ENCODE assay signal across 1 cellular context in genomic region chr2:39513641-39514094, GRCh38.
TF ChIP-seq lines count a peak whose summit lies in the region.

No MANE protein-coding gene starts in this region.

TF ChIP-seq in HepG2, 621 proteins besides CTCF, POLR2A, EP300 and RAD21 (continued from another document and continues in another):
- TF ChIP-seq HMGXB4 (CRISPR knock-in tag; IDR thresholded peaks at IDR 0.05; ENCODE audit: borderline replicate concordance in 1 of 2, low read depth in 1 of 2) (peak in 1 of 2 experiments; percentile 22; a peak in 1 of 4 replicates), TRAFD1 (CRISPR knock-in tag; IDR thresholded peaks at IDR 0.05; ENCODE audit: borderline replicate concordance) (no peak), ZNF652 (CRISPR knock-in tag; IDR thresholded peaks at IDR 0.05; ENCODE audit: borderline replicate concordance, low read depth) (peak; percentile 63; the same call in 1 of the 2 replicates), MBNL3 (CRISPR knock-in tag; conservative IDR thresholded peaks at IDR 0.05) (no peak), ZNF709 (CRISPR knock-in tag; IDR thresholded peaks at IDR 0.05) (no peak), MAZ (IDR thresholded peaks at IDR 0.05; ENCODE audit: borderline replicate concordance, low read depth, low read length) (no peak), MAZ (CRISPR knock-in tag; IDR thresholded peaks at IDR 0.05; ENCODE audit: low read depth) (no peak), ZNF34 (CRISPR knock-in tag; IDR thresholded peaks at IDR 0.05; ENCODE audit: borderline replicate concordance) (no peak), FOSL1 (CRISPR knock-in tag; IDR thresholded peaks at IDR 0.05; ENCODE audit: borderline replicate concordance) (no peak), GATAD2A (CRISPR knock-in tag; IDR thresholded peaks at IDR 0.05) (peak; percentile 64; the same call in 1 of the 2 replicates), ERF (CRISPR knock-in tag; IDR thresholded peaks at IDR 0.05) (no peak), ZNF784 (CRISPR knock-in tag; IDR thresholded peaks at IDR 0.05; ENCODE audit: borderline replicate concordance) (0 out of 2 replicates have a peak, but pooled peaks have one; percentile 31), ZNF83 (CRISPR knock-in tag; IDR thresholded peaks at IDR 0.05; ENCODE audit: borderline replicate concordance) (no peak), ESRRA (CRISPR knock-in tag; IDR thresholded peaks at IDR 0.05; ENCODE audit: low read depth) (no peak), TFAP4 (IDR thresholded peaks at IDR 0.05; ENCODE audit: borderline replicate concordance, low read depth) (no peak), ATRX (CRISPR knock-in tag; IDR thresholded peaks at IDR 0.05; ENCODE audit: borderline replicate concordance) (no peak), ARID4A (CRISPR knock-in tag; IDR thresholded peaks at IDR 0.05; ENCODE audit: borderline replicate concordance) (no peak), MXD4 (CRISPR knock-in tag; IDR thresholded peaks at IDR 0.05) (0 out of 2 replicates have a peak, but pooled peaks have one; percentile 33), HIVEP1 (CRISPR knock-in tag; IDR thresholded peaks at IDR 0.05) (no peak), ZNF207 (IDR thresholded peaks at IDR 0.05; ENCODE audit: borderline replicate concordance) (no peak), CCAR2 (optimal IDR thresholded peaks at IDR 0.05; ENCODE audit: low read depth, low read length) (no peak), ZNF550 (CRISPR knock-in tag; IDR thresholded peaks at IDR 0.05; ENCODE audit: borderline replicate concordance) (no peak), RARA (CRISPR knock-in tag; IDR thresholded peaks at IDR 0.05) (no peak), ZBTB14 (CRISPR knock-in tag; IDR thresholded peaks at IDR 0.05) (no peak), CCDC6 (CRISPR knock-in tag; IDR thresholded peaks at IDR 0.05) (no peak), MNT (IDR thresholded peaks at IDR 0.05) (no peak), BHLHE40 (IDR thresholded peaks at IDR 0.05; ENCODE audit: low read length) (no peak), STAT5B (CRISPR knock-in tag; IDR thresholded peaks at IDR 0.05) (no peak), MAFK (conservative IDR thresholded peaks at IDR 0.05 in 1 of 2, IDR thresholded peaks at IDR 0.05 in 1 of 2; ENCODE audit: low read length in 2 of 2) (no peak), ZGPAT (CRISPR knock-in tag; IDR thresholded peaks at IDR 0.05) (peak; percentile 35; the same call in 1 of the 2 replicates), ZNF546 (CRISPR knock-in tag; conservative IDR thresholded peaks at IDR 0.05) (no peak), SSRP1 (CRISPR knock-in tag; IDR thresholded peaks at IDR 0.05) (0 out of 2 replicates have a peak, but pooled peaks have one; percentile 37), ZNF691 (CRISPR knock-in tag; IDR thresholded peaks at IDR 0.05; ENCODE audit: borderline replicate concordance, low read depth) (no peak), RCOR2 (CRISPR knock-in tag; IDR thresholded peaks at IDR 0.05) (no peak; the same call in 1 of the 2 replicates), RXRB (CRISPR knock-in tag; IDR thresholded peaks at IDR 0.05; ENCODE audit: borderline replicate concordance) (peak; percentile 48), CREBL2 (CRISPR knock-in tag; IDR thresholded peaks at IDR 0.05; ENCODE audit: borderline replicate concordance) (no peak), GZF1 (CRISPR knock-in tag; IDR thresholded peaks at IDR 0.05) (peak; percentile 93; the same call in 1 of the 2 replicates), AGO1 (IDR thresholded peaks at IDR 0.05; ENCODE audit: low read depth, low read length, poor library complexity, severe bottlenecking) (no peak), ZNF574 (CRISPR knock-in tag; IDR thresholded peaks at IDR 0.05) (no peak), ZBTB39 (CRISPR knock-in tag; IDR thresholded peaks at IDR 0.05) (0 out of 2 replicates have a peak, but pooled peaks have one; percentile 37)
